In the genomic region with DNA sequence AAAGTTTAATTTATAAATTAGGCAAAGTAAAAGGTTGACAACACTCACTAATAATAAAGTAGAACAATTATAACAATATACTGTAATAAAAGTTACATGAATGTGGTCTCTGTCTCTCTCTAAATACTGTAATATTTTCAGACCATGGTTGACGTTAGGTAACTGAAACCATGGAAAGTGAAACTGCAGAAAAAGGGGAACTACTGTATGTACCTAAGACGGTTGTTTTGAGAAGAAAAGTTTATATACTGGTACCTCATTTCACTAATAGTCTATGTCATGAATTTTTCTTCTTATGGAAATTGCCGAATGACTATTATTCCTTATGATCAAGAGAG, we compare ENCODE assay signal across 10 cellular contexts.
DNase-seq lines count a peak whose midpoint lies in the region; ATAC-seq, FAIRE-seq and TF ChIP-seq lines count a peak whose summit lies in the region.
"Had no signal": no experiment of that assay in that cellular context is flagged by ENCODE, and none has a peak within 500 bp of the region (broad histone marks: within the 10 kb centered on the region; RNA-seq: fewer than 3 reads in every experiment).

No MANE protein-coding gene starts in this region.

- TF ChIP-seq CTCF in osteocyte (IDR thresholded peaks at IDR 0.05) (no peak), tibial artery (IDR thresholded peaks at IDR 0.05) (no peak), colonic mucosa (IDR thresholded peaks at IDR 0.05) (no peak)

- no peaks in the 10 kb centered on the region for H3K9me3 ChIP-seq in tibial artery
- H3K9me3 ChIP-seq in colonic mucosa, result no peaks in the 10 kb centered on the region

- no peaks in the 10 kb centered on the region for H3K27me3 Mint-ChIP-seq in osteocyte (ENCODE audit: unreplicated experiment)

- no peaks in the 10 kb centered on the region for H3K36me3 Mint-ChIP-seq in osteocyte (ENCODE audit: unreplicated experiment)

- no peaks in the 10 kb centered on the region for H3K27me3 ChIP-seq in tibial artery
- no peaks in the 10 kb centered on the region for H3K27me3 ChIP-seq in colonic mucosa

- intact Hi-C loops in tibial artery (cut with DNase I; ENCODE audit: low total_unique reads) (no loop called here), colonic mucosa (cut with DNase I) (no loop called here)

- H3K9ac ChIP-seq in colonic mucosa (ENCODE audit: low read depth in 2 of 2, low read length in 2 of 2), result no peak overlapping the region

- H3K4me1 Mint-ChIP-seq in osteocyte (ENCODE audit: unreplicated experiment), result peaks cover 29% of the 10 kb centered on the region

- peaks cover 0 to 7% (median 0%) of the 10 kb centered on the region in 4 donors for H3K4me1 ChIP-seq in tibial artery
- H3K4me1 ChIP-seq in colonic mucosa, result no peaks in the 10 kb centered on the region

- H3K27ac Mint-ChIP-seq in osteocyte (ENCODE audit: unreplicated experiment), result peak overlapping the region; percentile 80

- no peaks in the 10 kb centered on the region for H3K9me3 Mint-ChIP-seq in osteocyte (ENCODE audit: unreplicated experiment)

- peak; percentile 7 for DNase-seq in GM19239 (ENCODE audit: insufficient read length, low spot score)
- DNase-seq in osteocyte (ENCODE audit: extremely low spot score, unreplicated experiment), result no peak
- no peak for DNase-seq in stimulated activated naive CD8-positive, alpha-beta T cell treated with anti-CD3 and anti-CD28 coated beads, Interleukin-15, Interleukin-2, amounts not matched to agents 100 U/mL and 50 U/mL, for 24 hours
- no peak for DNase-seq in tibial artery
- no peak for DNase-seq in activated CD8-positive, alpha-beta memory T cell treated with anti-CD3 and anti-CD28 coated beads, Interleukin-2, amount 50 U/mL, for 4 hours
- DNase-seq in colonic mucosa, result no peak
- DNase-seq: activated CD4-positive, alpha-beta T cell treated with anti-CD3 and anti-CD28 coated beads, Interleukin-2, amount 50 U/mL, for 1 hour; anterior cingulate cortex had no signal

- peak; percentile 89 for ATAC-seq in HG02798 (IDR thresholded peaks at IDR 0.05; ENCODE audit: poor library complexity, unreplicated experiment)
- ATAC-seq in HG03571 (IDR thresholded peaks at IDR 0.05; ENCODE audit: unreplicated experiment), result peak; percentile 80
- ATAC-seq in stimulated activated naive CD8-positive, alpha-beta T cell treated with anti-CD3 and anti-CD28 coated beads, Interleukin-15, Interleukin-2, amounts not matched to agents 100 U/mL and 50 U/mL, for 24 hours, result no peak

- H3K27ac ChIP-seq in tibial artery, result no peak overlapping the region
- H3K27ac ChIP-seq in colonic mucosa, result no peak overlapping the region

- H3K4me3 ChIP-seq in tibial artery (no peak overlapping the region), colonic mucosa (no peak overlapping the region)

- H3K36me3 ChIP-seq in tibial artery, result no peaks in the 10 kb centered on the region
- H3K36me3 ChIP-seq in colonic mucosa, result no peaks in the 10 kb centered on the region

- no peak overlapping the region for H3K4me3 Mint-ChIP-seq in osteocyte (ENCODE audit: unreplicated experiment)

- peak; percentile 81 for FAIRE-seq in GM19239 (lab: Jason Lieb, UNC)
